In the genomic region with DNA sequence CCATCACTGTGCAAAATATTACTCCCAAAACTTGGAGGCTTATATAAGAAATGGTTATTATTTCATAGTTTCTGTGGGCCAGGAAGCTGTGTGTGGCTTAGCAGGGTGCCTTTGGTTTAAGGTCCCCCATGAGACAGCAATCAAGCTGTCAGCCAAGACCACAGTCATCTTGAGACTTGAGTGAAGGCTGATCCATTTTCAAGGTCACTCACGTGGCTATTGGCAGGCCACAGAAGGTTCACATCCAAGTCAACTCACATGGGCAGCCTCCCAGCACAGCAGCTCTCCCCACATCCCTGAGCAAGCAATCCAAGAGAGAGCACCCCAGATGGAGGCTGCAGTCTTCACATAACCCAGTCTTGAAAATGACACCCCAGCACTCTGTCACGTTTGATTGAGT, we compare ENCODE assay signal across 16 cellular contexts.
DNase-seq lines count a peak whose midpoint lies in the region; ATAC-seq lines count a peak whose summit lies in the region.
"Had no signal": no experiment of that assay in that cellular context is flagged by ENCODE, and none has a peak within 500 bp of the region (broad histone marks: within the 10 kb centered on the region; RNA-seq: fewer than 3 reads in every experiment).

No MANE protein-coding gene starts in this region.

- no peaks in the 10 kb centered on the region for H3K36me3 Mint-ChIP-seq in stimulated activated memory B cell treated with anti-CD40 and anti-IgM and Interleukin-4, amounts not matched to agents 10 μg/mL and 1 μg/mL and 100 μg/mL, for 72 hours

- H3K27me3 Mint-ChIP-seq in stimulated activated memory B cell treated with anti-CD40 and anti-IgM and Interleukin-4, amounts not matched to agents 10 μg/mL and 1 μg/mL and 100 μg/mL, for 72 hours: peaks cover 8% of the 10 kb centered on the region

- no peak overlapping the region for H2BK120ac ChIP-seq in mesenchymal stem cell (ENCODE audit: low read depth, low read length)

- H3K14ac ChIP-seq in mesenchymal stem cell (ENCODE audit: low read length in 2 of 2): no peak overlapping the region

- DNase-seq in iris pigment epithelial cell (ENCODE audit: low read depth) (peak; percentile 33), mesenchymal stem cell (no peak), NCI-H1048 (lab: John Stamatoyannopoulos, UW) (no peak), aorta (no peak)
- DNase-seq: activated CD4-positive, alpha-beta T cell treated with anti-CD3 and anti-CD28 coated beads for 48 hours; GDM1; hippocampal formation; NCI-H2081; nucleus accumbens had no signal

- H4K91ac ChIP-seq in mesenchymal stem cell (ENCODE audit: low read length): no peak overlapping the region

- H3K79me1 ChIP-seq in mesenchymal stem cell (replicated peaks; ENCODE audit: low read length, poor library complexity, severe bottlenecking): no peaks in the 10 kb centered on the region

- H3K23ac ChIP-seq in mesenchymal stem cell (ENCODE audit: low read length in 2 of 2): no peak overlapping the region

- H3K27me3 ChIP-seq in mesenchymal stem cell (ENCODE audit: control insufficient read depth in 1 of 2, insufficient read depth in 1 of 2, low read length in 2 of 2) (no peaks in the 10 kb centered on the region), aorta (ENCODE audit: control insufficient read depth in 1 of 2, insufficient read depth in 2 of 2, low read length in 1 of 2) (no peaks in the 10 kb centered on the region)
- H3K27me3 ChIP-seq: breast epithelium had no signal

- H3K36me3 ChIP-seq in mesenchymal stem cell (ENCODE audit: control insufficient read depth in 1 of 2, insufficient read depth in 2 of 2, low read depth in 1 of 2, low read length in 2 of 2): no peaks in the 10 kb centered on the region
- H3K36me3 ChIP-seq in aorta (ENCODE audit: control insufficient read depth in 1 of 2, insufficient read depth in 2 of 2, low read length in 1 of 2): no peaks in the 10 kb centered on the region
- H3K36me3 ChIP-seq: breast epithelium had no signal

- H3K9ac ChIP-seq in mesenchymal stem cell (ENCODE audit: low read length): no peak overlapping the region

- H2AK5ac ChIP-seq in mesenchymal stem cell (ENCODE audit: low read length, severe bottlenecking): no peak overlapping the region

- H3K4me3 ChIP-seq in mesenchymal stem cell (ENCODE audit: insufficient read depth in 1 of 2, low read depth in 1 of 2, low read length in 2 of 2) (no peak overlapping the region), aorta (ENCODE audit: low read length in 2 of 2) (no peak overlapping the region)
- H3K4me3 ChIP-seq: breast epithelium, K562 had no signal

- ATAC-seq in GM18867 (IDR thresholded peaks at IDR 0.05; ENCODE audit: unreplicated experiment): peak; percentile 26
- ATAC-seq in GM21423 (IDR thresholded peaks at IDR 0.05; ENCODE audit: unreplicated experiment): peak; percentile 32
- ATAC-seq in HG03159 (IDR thresholded peaks at IDR 0.05; ENCODE audit: unreplicated experiment): peak; percentile 17
- no peak for ATAC-seq in aorta (ENCODE audit: low FRiP score)
- ATAC-seq in stimulated activated memory B cell treated with anti-CD40 and anti-IgM and Interleukin-4, amounts not matched to agents 10 μg/mL and 1 μg/mL and 100 μg/mL, for 72 hours: no peak
- ATAC-seq: K562 had no signal

- H3K4me3 Mint-ChIP-seq in stimulated activated memory B cell treated with anti-CD40 and anti-IgM and Interleukin-4, amounts not matched to agents 10 μg/mL and 1 μg/mL and 100 μg/mL, for 72 hours: no peak overlapping the region

- H2BK5ac ChIP-seq in mesenchymal stem cell (ENCODE audit: low read depth, low read length, poor library complexity, severe bottlenecking): no peak overlapping the region

- no peak overlapping the region for H2AFZ ChIP-seq in mesenchymal stem cell (ENCODE audit: low read depth, low read length)

- 62% methylated on average over 2 of the region's 2 CpGs for WGBS in mesenchymal stem cell
- 38 to 43% methylated on average over 2 of the region's 2 CpGs for WGBS in aorta, 2 donors

- H3K4me1 Mint-ChIP-seq in stimulated activated memory B cell treated with anti-CD40 and anti-IgM and Interleukin-4, amounts not matched to agents 10 μg/mL and 1 μg/mL and 100 μg/mL, for 72 hours: peaks cover 25% of the 10 kb centered on the region

- H2BK12ac ChIP-seq in mesenchymal stem cell (ENCODE audit: low read length in 2 of 2): no peak overlapping the region

- H4K8ac ChIP-seq in mesenchymal stem cell (ENCODE audit: low read length): no peak overlapping the region

- no peak overlapping the region for H3K27ac Mint-ChIP-seq in stimulated activated memory B cell treated with anti-CD40 and anti-IgM and Interleukin-4, amounts not matched to agents 10 μg/mL and 1 μg/mL and 100 μg/mL, for 72 hours

- H3K4me1 ChIP-seq in mesenchymal stem cell (ENCODE audit: control insufficient read depth, insufficient read depth, low read depth, low read length) (no peaks in the 10 kb centered on the region), aorta (ENCODE audit: control insufficient read depth in 1 of 2, insufficient read depth in 2 of 2, low read length in 2 of 2) (no peaks in the 10 kb centered on the region)
- H3K4me1 ChIP-seq: breast epithelium had no signal

- no peak overlapping the region for H3K4me2 ChIP-seq in mesenchymal stem cell (ENCODE audit: low read length, poor library complexity, severe bottlenecking)

- H3K18ac ChIP-seq in mesenchymal stem cell (ENCODE audit: low read depth in 1 of 2, low read length in 2 of 2): no peak overlapping the region

- H2BK15ac ChIP-seq in mesenchymal stem cell (ENCODE audit: low read depth, poor library complexity, severe bottlenecking): no peak overlapping the region

- no peak overlapping the region for H3K4ac ChIP-seq in mesenchymal stem cell (ENCODE audit: low read depth in 1 of 2, low read length in 2 of 2)

- no peak overlapping the region for H3K27ac ChIP-seq in mesenchymal stem cell (ENCODE audit: low read length, poor library complexity, severe bottlenecking)
- H3K27ac ChIP-seq in aorta (ENCODE audit: low read depth in 1 of 2, low read length in 2 of 2): no peak overlapping the region
- H3K27ac ChIP-seq: breast epithelium, C4-2B had no signal

- intact Hi-C loops in aorta (cut with DNase I): no loop called here

- no peaks in the 10 kb centered on the region for H3K9me3 ChIP-seq in mesenchymal stem cell (ENCODE audit: control insufficient read depth, low read length)
- no peaks in the 10 kb centered on the region for H3K9me3 ChIP-seq in aorta (ENCODE audit: control insufficient read depth, low read length)
- H3K9me3 ChIP-seq: breast epithelium had no signal

- H3K9me3 Mint-ChIP-seq in stimulated activated memory B cell treated with anti-CD40 and anti-IgM and Interleukin-4, amounts not matched to agents 10 μg/mL and 1 μg/mL and 100 μg/mL, for 72 hours: no peaks in the 10 kb centered on the region

Comparison
In these comparisons a context has a peak if more than half of its experiments do, and no peak if none do; other contexts are left out.
1. ATAC-seq: peak in GM18867 (single experiment), GM21423 (single experiment) and HG03159 (single experiment); none in aorta (single experiment) and stimulated activated memory B cell treated with anti-CD40 and anti-IgM and Interleukin-4, amounts not matched to agents 10 μg/mL and 1 μg/mL and 100 μg/mL, for 72 hours (single experiment).